8 cellular contexts compared by ENCODE assay signal in genomic region chr9:35489313-35490154, GRCh38. TPM values are rescaled to one million over a fixed set of nuclear protein-coding genes. Genes with fewer than 3 reads are reported as not detected.
A peak's percentile ranks its signal among the peaks of the same experiment; 100 is the strongest.
DNase-seq lines count a peak whose midpoint lies in the region; ATAC-seq lines count a peak whose summit lies in the region.

RUSC2 (plus strand) TSS chr9:35490111; CDS start chr9:35546522, 56,411 bp downstream.

- no peaks in the 10 kb centered on the region for H3K36me3 ChIP-seq in mucosa of rectum (ENCODE audit: control insufficient read depth in 2 of 2, insufficient read depth in 2 of 2, low read length in 2 of 2)

- H3K4me3 ChIP-seq in mucosa of rectum (ENCODE audit: low read length in 2 of 2): peak within 1 kb of the TSS; percentile 73 to 80

- DNase-seq in DMS153 (lab: John Stamatoyannopoulos, UW) (peak; percentile 57), HT1080 (ENCODE audit: low read depth) (peak; percentile 90), NOMO-1 treated with dmso at 0.1 percent for 144 hours (lab: John Stamatoyannopoulos, UW; ENCODE audit: unreplicated experiment) (peak; percentile 98), fibroblast of gingiva (ENCODE audit: low read depth) (peak; percentile 94)
- DNase-seq in activated T-helper 1 cell treated with anti-CD3 and anti-CD28 coated beads, Interleukin-2, amount 50 U/mL, for 16 hours (ENCODE audit: low read depth in 1 of 2, low spot score in 1 of 2): peak; percentile 9 to 19
- DNase-seq in stimulated activated naive CD8-positive, alpha-beta T cell treated with anti-CD3 and anti-CD28 coated beads, Interleukin-15, Interleukin-2, amounts not matched to agents 100 U/mL and 50 U/mL, for 24 hours: peak; percentile 67
- DNase-seq in central memory CD4-positive, alpha-beta T cell: no peak

- peak; percentile 70 for ATAC-seq in stimulated activated naive CD8-positive, alpha-beta T cell treated with anti-CD3 and anti-CD28 coated beads, Interleukin-15, Interleukin-2, amounts not matched to agents 100 U/mL and 50 U/mL, for 24 hours

- peaks cover 0 to 2% of the 10 kb centered on the region in 2 donors for H3K4me1 ChIP-seq in mucosa of rectum (ENCODE audit: control insufficient read depth in 2 of 2, insufficient read depth in 2 of 2, low read length in 2 of 2)

- H3K27ac ChIP-seq in mucosa of rectum (ENCODE audit: low read depth in 2 of 2, low read length in 2 of 2): peak within 1 kb of the TSS; percentile 75 to 79

- no peaks in the 10 kb centered on the region for H3K9me3 ChIP-seq in mucosa of rectum (ENCODE audit: control insufficient read depth in 2 of 2, low read length in 2 of 2)

- peak within 1 kb of the TSS; percentile 75 to 78 for H3K9ac ChIP-seq in mucosa of rectum (ENCODE audit: low read depth in 1 of 2, low read length in 2 of 2)

- H3K27me3 ChIP-seq in mucosa of rectum (ENCODE audit: control insufficient read depth in 2 of 2, insufficient read depth in 2 of 2, low read length in 2 of 2): no peaks in the 10 kb centered on the region

RNA-seq across cellular contexts. Expression of gene RUSC2, which starts in this region (rescaled TPM):
- total RNA-seq in HT1080 (2014; rRNA removed; shearing (Covaris generic)): 17.2 and 18.6 TPM in 2 replicates
- polyA plus RNA-seq in HT1080 (2015; cell fraction: cytosol; rRNA removed): 23.9 and 24.6 TPM in 2 replicates
- 51.9 and 52.5 TPM in 2 replicates for polyA plus RNA-seq in HT1080 (2015; cell fraction: nucleus; rRNA removed)
